ENCODE assay signal across 1 cellular context in the genomic region with DNA sequence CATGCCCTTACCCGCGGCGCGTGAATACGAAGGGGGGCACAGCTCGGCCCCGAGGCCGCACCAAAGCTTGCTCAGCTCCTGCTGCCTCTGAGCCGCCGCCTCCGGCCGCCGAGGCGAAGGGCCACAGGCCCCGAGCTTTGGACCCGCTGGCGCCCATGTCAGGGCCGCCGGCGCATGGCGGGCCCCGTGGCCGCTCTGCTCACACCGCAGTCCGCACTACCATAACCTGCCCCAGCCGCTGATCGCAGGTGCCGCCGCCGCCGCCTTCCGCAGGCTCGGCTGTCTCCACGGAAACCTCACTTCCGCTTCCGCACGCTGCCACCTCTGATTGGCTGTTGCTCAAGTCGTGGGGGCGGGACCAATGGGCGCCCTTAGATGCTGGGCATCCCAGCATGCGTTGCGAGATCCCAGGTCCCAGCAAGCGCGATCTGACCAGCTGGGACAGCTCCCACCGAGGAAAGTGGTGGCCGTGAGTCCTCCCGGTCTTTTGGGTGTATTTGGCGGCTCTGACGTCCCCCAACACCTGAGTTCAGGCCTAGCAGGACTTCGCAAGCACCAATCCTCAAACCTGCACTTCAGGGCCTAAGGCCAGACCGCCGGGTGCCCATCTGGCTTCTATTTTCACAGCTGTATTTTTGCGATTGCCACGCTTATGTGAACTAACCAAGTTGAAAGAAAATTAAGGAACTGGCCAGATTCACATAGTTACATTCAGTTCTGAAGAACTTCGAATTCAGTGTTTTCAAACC.
TF ChIP-seq lines count a peak whose summit lies in the region.

A gene with protein sequence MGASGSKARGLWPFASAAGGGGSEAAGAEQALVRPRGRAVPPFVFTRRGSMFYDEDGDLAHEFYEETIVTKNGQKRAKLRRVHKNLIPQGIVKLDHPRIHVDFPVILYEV (minus strand): TSS at position 281 of the 749 bp plus-strand sequence. CDS start 124 bp downstream, at position 157.

TF ChIP-seq in HEK293, 187 proteins besides CTCF, POLR2A, EP300 and RAD21 (continued from another document and continues in another):
- TF ChIP-seq ZNF610 (tag by site-specific recombination; IDR thresholded peaks at IDR 0.05; ENCODE audit: borderline replicate concordance) = no peak
- TF ChIP-seq ZBTB1 (tag by site-specific recombination; IDR thresholded peaks at IDR 0.05) = no peak
- TF ChIP-seq, protein P1, sequence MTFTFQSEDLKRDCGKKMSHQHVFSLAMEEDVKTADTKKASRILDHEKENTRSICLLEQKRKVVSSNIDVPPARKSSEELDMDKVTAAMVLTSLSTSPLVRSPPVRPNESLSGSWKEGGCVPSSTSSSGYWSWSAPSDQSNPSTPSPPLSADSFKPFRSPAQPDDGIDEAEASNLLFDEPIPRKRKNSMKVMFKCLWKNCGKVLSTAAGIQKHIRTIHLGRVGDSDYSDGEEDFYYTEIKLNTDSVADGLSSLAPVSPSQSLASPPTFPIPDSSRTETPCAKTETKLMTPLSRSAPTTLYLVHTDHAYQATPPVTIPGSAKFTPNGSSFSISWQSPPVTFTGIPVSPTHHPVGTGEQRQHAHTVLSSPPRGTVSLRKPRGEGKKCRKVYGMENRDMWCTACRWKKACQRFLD (tag by site-specific recombination; IDR thresholded peaks at IDR 0.05) = no peak
- TF ChIP-seq ZNF121 (tag by site-specific recombination; IDR thresholded peaks at IDR 0.05) = no peak
- TF ChIP-seq WT1 (tag by site-specific recombination; IDR thresholded peaks at IDR 0.05) = no peak; the same call in 1 of the 2 replicates
- no peak for TF ChIP-seq ZFP3 (tag by site-specific recombination; IDR thresholded peaks at IDR 0.05; ENCODE audit: low read depth)
- TF ChIP-seq ZXDB (tag by site-specific recombination; IDR thresholded peaks at IDR 0.05) = 0 out of 2 replicates have a peak, but pooled peaks have one; percentile 15
- no peak for TF ChIP-seq ZNF114 (tag by site-specific recombination; IDR thresholded peaks at IDR 0.05)
- TF ChIP-seq ZNF311 (tag by site-specific recombination; IDR thresholded peaks at IDR 0.05; ENCODE audit: borderline replicate concordance) = no peak
- no peak for TF ChIP-seq ZNF248 (tag by site-specific recombination; IDR thresholded peaks at IDR 0.05)
- no peak for TF ChIP-seq ZNF677 (tag by site-specific recombination; IDR thresholded peaks at IDR 0.05)
- TF ChIP-seq ZNF157 (tag by site-specific recombination; IDR thresholded peaks at IDR 0.05) = no peak
- TF ChIP-seq YY2 (tag by site-specific recombination; IDR thresholded peaks at IDR 0.05) = 0 out of 2 replicates have a peak, but pooled peaks have one; percentile 32
- TF ChIP-seq ZNF335 (tag by site-specific recombination; conservative IDR thresholded peaks at IDR 0.05) = peak; percentile 64
- TF ChIP-seq, protein P2, sequence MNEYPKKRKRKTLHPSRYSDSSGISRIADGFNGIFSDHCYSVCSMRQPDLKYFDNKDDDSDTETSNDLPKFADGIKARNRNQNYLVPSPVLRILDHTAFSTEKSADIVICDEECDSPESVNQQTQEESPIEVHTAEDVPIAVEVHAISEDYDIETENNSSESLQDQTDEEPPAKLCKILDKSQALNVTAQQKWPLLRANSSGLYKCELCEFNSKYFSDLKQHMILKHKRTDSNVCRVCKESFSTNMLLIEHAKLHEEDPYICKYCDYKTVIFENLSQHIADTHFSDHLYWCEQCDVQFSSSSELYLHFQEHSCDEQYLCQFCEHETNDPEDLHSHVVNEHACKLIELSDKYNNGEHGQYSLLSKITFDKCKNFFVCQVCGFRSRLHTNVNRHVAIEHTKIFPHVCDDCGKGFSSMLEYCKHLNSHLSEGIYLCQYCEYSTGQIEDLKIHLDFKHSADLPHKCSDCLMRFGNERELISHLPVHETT (tag by site-specific recombination; IDR thresholded peaks at IDR 0.05) = no peak
- 0 out of 2 replicates have a peak, but pooled peaks have one; percentile 51 for TF ChIP-seq ZBTB20 (tag by site-specific recombination; IDR thresholded peaks at IDR 0.05)
- TF ChIP-seq ZNF791 (tag by site-specific recombination; IDR thresholded peaks at IDR 0.05) = no peak
- TF ChIP-seq IKZF3 (tag by site-specific recombination; IDR thresholded peaks at IDR 0.05) = 0 out of 2 replicates have a peak, but pooled peaks have one; percentile 14
- TF ChIP-seq ZNF600 (tag by site-specific recombination; IDR thresholded peaks at IDR 0.05) = peak; percentile 67
- TF ChIP-seq KLF8 (tag by site-specific recombination; IDR thresholded peaks at IDR 0.05) = no peak
- TF ChIP-seq ZNF48 (tag by site-specific recombination; IDR thresholded peaks at IDR 0.05) = no peak
- no peak for TF ChIP-seq SCRT1 (tag by site-specific recombination; IDR thresholded peaks at IDR 0.05; ENCODE audit: borderline replicate concordance)
- TF ChIP-seq, protein P3, sequence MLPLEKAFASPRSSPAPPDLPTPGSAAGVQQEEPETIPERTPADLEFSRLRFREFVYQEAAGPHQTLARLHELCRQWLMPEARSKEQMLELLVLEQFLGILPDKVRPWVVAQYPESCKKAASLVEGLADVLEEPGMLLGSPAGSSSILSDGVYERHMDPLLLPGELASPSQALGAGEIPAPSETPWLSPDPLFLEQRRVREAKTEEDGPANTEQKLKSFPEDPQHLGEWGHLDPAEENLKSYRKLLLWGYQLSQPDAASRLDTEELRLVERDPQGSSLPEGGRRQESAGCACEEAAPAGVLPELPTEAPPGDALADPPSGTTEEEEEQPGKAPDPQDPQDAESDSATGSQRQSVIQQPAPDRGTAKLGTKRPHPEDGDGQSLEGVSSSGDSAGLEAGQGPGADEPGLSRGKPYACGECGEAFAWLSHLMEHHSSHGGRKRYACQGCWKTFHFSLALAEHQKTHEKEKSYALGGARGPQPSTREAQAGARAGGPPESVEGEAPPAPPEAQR (tag by site-specific recombination; IDR thresholded peaks at IDR 0.05) = no peak
- TF ChIP-seq YY1 (tag by site-specific recombination; IDR thresholded peaks at IDR 0.05) = no peak
- peak; percentile 93 for TF ChIP-seq SP2 (tag by site-specific recombination; IDR thresholded peaks at IDR 0.05)
- TF ChIP-seq ZNF155 (tag by site-specific recombination; IDR thresholded peaks at IDR 0.05) = no peak
- no peak for TF ChIP-seq ZNF626 (tag by site-specific recombination; IDR thresholded peaks at IDR 0.05)
- no peak for TF ChIP-seq ZNF416 (tag by site-specific recombination; IDR thresholded peaks at IDR 0.05)
- no peak for TF ChIP-seq SCRT2 (tag by site-specific recombination; IDR thresholded peaks at IDR 0.05)
- TF ChIP-seq ZBTB17 (tag by site-specific recombination; IDR thresholded peaks at IDR 0.05) = peak; percentile 68
- TF ChIP-seq, protein P4, sequence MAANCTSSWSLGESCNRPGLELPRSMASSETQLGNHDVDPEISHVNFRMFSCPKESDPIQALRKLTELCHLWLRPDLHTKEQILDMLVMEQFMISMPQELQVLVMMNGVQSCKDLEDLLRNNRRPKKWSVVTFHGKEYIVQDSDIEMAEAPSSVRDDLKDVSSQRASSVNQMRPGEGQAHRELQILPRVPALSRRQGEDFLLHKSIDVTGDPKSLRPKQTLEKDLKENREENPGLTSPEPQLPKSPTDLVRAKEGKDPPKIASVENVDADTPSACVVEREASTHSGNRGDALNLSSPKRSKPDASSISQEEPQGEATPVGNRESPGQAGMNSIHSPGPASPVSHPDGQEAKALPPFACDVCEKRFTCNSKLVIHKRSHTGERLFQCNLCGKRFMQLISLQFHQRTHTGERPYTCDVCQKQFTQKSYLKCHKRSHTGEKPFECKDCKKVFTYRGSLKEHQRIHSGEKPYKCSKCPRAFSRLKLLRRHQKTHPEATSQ (tag by site-specific recombination; IDR thresholded peaks at IDR 0.05) = no peak
- no peak for TF ChIP-seq ZNF670 (tag by site-specific recombination; IDR thresholded peaks at IDR 0.05; ENCODE audit: low read depth)
- TF ChIP-seq ZNF621 (tag by site-specific recombination; IDR thresholded peaks at IDR 0.05) = no peak
- TF ChIP-seq ZNF211 (tag by site-specific recombination; IDR thresholded peaks at IDR 0.05; ENCODE audit: low read depth) = no peak
- TF ChIP-seq, protein P5, sequence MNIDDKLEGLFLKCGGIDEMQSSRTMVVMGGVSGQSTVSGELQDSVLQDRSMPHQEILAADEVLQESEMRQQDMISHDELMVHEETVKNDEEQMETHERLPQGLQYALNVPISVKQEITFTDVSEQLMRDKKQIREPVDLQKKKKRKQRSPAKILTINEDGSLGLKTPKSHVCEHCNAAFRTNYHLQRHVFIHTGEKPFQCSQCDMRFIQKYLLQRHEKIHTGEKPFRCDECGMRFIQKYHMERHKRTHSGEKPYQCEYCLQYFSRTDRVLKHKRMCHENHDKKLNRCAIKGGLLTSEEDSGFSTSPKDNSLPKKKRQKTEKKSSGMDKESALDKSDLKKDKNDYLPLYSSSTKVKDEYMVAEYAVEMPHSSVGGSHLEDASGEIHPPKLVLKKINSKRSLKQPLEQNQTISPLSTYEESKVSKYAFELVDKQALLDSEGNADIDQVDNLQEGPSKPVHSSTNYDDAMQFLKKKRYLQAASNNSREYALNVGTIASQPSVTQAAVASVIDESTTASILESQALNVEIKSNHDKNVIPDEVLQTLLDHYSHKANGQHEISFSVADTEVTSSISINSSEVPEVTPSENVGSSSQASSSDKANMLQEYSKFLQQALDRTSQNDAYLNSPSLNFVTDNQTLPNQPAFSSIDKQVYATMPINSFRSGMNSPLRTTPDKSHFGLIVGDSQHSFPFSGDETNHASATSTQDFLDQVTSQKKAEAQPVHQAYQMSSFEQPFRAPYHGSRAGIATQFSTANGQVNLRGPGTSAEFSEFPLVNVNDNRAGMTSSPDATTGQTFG (tag by site-specific recombination; IDR thresholded peaks at IDR 0.05; ENCODE audit: borderline replicate concordance) = no peak
- TF ChIP-seq ZNF16 (tag by site-specific recombination; IDR thresholded peaks at IDR 0.05; ENCODE audit: low read depth) = no peak
- no peak for TF ChIP-seq ZFP69B (tag by site-specific recombination; IDR thresholded peaks at IDR 0.05)
- no peak for TF ChIP-seq ZBTB8A (tag by site-specific recombination; IDR thresholded peaks at IDR 0.05)
- no peak for TF ChIP-seq RBAK (tag by site-specific recombination; IDR thresholded peaks at IDR 0.05)
- no peak for TF ChIP-seq ZNF510 (tag by site-specific recombination; IDR thresholded peaks at IDR 0.05; ENCODE audit: insufficient replicate concordance)
- TF ChIP-seq ZNF530 (tag by site-specific recombination; IDR thresholded peaks at IDR 0.05; ENCODE audit: low read depth) = no peak
- TF ChIP-seq, protein P6, sequence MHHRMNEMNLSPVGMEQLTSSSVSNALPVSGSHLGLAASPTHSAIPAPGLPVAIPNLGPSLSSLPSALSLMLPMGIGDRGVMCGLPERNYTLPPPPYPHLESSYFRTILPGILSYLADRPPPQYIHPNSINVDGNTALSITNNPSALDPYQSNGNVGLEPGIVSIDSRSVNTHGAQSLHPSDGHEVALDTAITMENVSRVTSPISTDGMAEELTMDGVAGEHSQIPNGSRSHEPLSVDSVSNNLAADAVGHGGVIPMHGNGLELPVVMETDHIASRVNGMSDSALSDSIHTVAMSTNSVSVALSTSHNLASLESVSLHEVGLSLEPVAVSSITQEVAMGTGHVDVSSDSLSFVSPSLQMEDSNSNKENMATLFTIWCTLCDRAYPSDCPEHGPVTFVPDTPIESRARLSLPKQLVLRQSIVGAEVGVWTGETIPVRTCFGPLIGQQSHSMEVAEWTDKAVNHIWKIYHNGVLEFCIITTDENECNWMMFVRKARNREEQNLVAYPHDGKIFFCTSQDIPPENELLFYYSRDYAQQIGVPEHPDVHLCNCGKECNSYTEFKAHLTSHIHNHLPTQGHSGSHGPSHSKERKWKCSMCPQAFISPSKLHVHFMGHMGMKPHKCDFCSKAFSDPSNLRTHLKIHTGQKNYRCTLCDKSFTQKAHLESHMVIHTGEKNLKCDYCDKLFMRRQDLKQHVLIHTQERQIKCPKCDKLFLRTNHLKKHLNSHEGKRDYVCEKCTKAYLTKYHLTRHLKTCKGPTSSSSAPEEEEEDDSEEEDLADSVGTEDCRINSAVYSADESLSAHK (tag by site-specific recombination; IDR thresholded peaks at IDR 0.05) = no peak
- no peak for TF ChIP-seq ZNF596 (tag by site-specific recombination; IDR thresholded peaks at IDR 0.05)
- TF ChIP-seq ZBTB48 (tag by site-specific recombination; IDR thresholded peaks at IDR 0.05) = no peak
- no peak for TF ChIP-seq ZNF433 (tag by site-specific recombination; IDR thresholded peaks at IDR 0.05; ENCODE audit: low read depth)
- TF ChIP-seq ZNF549 (tag by site-specific recombination; IDR thresholded peaks at IDR 0.05) = no peak
- TF ChIP-seq, protein P7, sequence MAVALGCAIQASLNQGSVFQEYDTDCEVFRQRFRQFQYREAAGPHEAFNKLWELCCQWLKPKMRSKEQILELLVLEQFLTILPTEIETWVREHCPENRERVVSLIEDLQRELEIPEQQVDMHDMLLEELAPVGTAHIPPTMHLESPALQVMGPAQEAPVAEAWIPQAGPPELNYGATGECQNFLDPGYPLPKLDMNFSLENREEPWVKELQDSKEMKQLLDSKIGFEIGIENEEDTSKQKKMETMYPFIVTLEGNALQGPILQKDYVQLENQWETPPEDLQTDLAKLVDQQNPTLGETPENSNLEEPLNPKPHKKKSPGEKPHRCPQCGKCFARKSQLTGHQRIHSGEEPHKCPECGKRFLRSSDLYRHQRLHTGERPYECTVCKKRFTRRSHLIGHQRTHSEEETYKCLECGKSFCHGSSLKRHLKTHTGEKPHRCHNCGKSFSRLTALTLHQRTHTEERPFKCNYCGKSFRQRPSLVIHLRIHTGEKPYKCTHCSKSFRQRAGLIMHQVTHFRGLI (tag by site-specific recombination; IDR thresholded peaks at IDR 0.05) = no peak
- no peak for TF ChIP-seq ZNF777 (tag by site-specific recombination; IDR thresholded peaks at IDR 0.05; ENCODE audit: borderline replicate concordance)
- TF ChIP-seq ZNF394 (tag by site-specific recombination; IDR thresholded peaks at IDR 0.05; ENCODE audit: borderline replicate concordance) = 0 out of 2 replicates have a peak, but pooled peaks have one; percentile 4
- no peak for TF ChIP-seq ZNF302 (tag by site-specific recombination; IDR thresholded peaks at IDR 0.05; ENCODE audit: low read depth)
- no peak for TF ChIP-seq ZNF292 (tag by site-specific recombination; IDR thresholded peaks at IDR 0.05; ENCODE audit: borderline replicate concordance, low read depth)
- TF ChIP-seq ZNF501 (tag by site-specific recombination; IDR thresholded peaks at IDR 0.05) = 0 out of 2 replicates have a peak, but pooled peaks have one; percentile 73
- TF ChIP-seq ZNF555 (tag by site-specific recombination; conservative IDR thresholded peaks at IDR 0.05) = no peak
- no peak for TF ChIP-seq ZNF426 (tag by site-specific recombination; IDR thresholded peaks at IDR 0.05)
- no peak for TF ChIP-seq ZNF350 (tag by site-specific recombination; IDR thresholded peaks at IDR 0.05)
- TF ChIP-seq ZNF341 (tag by site-specific recombination; IDR thresholded peaks at IDR 0.05; ENCODE audit: low read depth) = no peak
- no peak for TF ChIP-seq SALL2 (tag by site-specific recombination; IDR thresholded peaks at IDR 0.05; ENCODE audit: borderline replicate concordance)
- TF ChIP-seq PRDM1 (tag by site-specific recombination; IDR thresholded peaks at IDR 0.05) = no peak
